In the genomic region with DNA sequence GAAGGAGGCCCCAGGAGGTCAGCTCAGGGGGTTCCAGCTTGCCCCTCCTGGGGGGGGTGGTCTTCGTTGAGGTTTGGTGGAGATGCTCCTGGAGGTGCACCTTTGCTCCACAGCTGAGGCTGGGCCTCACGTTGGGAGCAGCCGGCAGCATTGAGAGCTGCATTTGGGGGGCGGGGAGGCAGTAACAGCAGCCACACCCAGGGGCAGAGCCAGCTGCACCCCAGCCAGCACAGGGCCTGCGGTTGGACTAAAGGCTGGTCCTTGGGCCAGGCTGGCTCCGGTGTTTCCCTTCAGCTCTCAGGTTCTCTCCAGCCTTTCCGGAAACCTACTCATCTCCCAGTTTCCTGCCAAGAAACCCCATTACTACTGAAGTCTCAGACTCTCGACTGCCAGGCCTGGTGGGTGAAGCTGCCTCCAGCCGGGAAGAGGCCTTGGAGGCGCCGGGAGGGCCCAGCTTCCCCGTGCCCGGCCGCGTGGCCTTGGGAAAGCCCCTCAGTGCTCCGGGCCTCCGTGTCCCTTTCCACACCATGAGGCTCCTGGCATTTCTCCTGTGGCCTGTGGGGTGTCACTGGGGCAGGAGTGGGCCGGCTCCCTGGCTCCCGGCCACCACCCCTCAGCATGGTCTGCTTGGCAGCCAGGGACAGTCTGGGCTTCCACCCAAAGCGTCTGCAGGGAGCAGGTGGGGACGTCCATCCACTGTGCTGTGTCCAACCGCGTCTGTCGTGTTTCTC, we compare ENCODE assay signal across 10 cellular contexts. TPM values are rescaled to one million over a fixed set of nuclear protein-coding genes. Genes with fewer than 3 reads are reported as not detected.
A peak's percentile ranks its signal among the peaks of the same experiment; 100 is the strongest.
DNase-seq lines count a peak whose midpoint lies in the region; ATAC-seq, FAIRE-seq and TF ChIP-seq lines count a peak whose summit lies in the region.
"Had no signal": no experiment of that assay in that cellular context is flagged by ENCODE, and none has a peak within 500 bp of the region (broad histone marks: within the 10 kb centered on the region; RNA-seq: fewer than 3 reads in every experiment).

No MANE protein-coding gene starts in this region.

- H3K9me3 ChIP-seq in HepG2 (ENCODE audit: low read length) (no peaks in the 10 kb centered on the region), vagina (no peaks in the 10 kb centered on the region)

- no peak for TF ChIP-seq EP300 in HepG2 (IDR thresholded peaks at IDR 0.05; ENCODE audit: low read depth in 2 of 2, low read length in 2 of 2)
- TF ChIP-seq EP300 in HepG2 (CRISPR knock-in tag; IDR thresholded peaks at IDR 0.05; ENCODE audit: borderline replicate concordance), result no peak

- WGBS in HepG2 (ENCODE audit: low lambda C conversion rate), result 26% methylated on average over 15 of the region's 24 CpGs

- H3K79me2 ChIP-seq in HepG2 (ENCODE audit: insufficient read depth, low read length), result no peaks in the 10 kb centered on the region

- H3K36me3 ChIP-seq in HepG2 (replicated peaks in 1 of 2; ENCODE audit: control insufficient read depth in 1 of 2, insufficient read depth in 2 of 2, low read length in 2 of 2), result no peaks in the 10 kb centered on the region
- no peaks in the 10 kb centered on the region for H3K36me3 ChIP-seq in vagina

- H3K4me1 ChIP-seq in HepG2 (ENCODE audit: insufficient read depth, low read length) (peaks cover 79% of the 10 kb centered on the region), vagina (peaks cover 54% of the 10 kb centered on the region)

- no peaks in the 10 kb centered on the region for H4K20me1 ChIP-seq in HepG2 (ENCODE audit: insufficient read depth, low read length)

- POLR2A ChIA-PET in HepG2 (lab: Yijun Ruan, JAX), result interaction anchor here (0.6 to 1.1 kb wide), 2 partner anchors 23 to 51 kb away, joined by 3 read pairs; no protein-coding TSS in a partner anchor

- no TSS peak for BruUV-seq in HepG2 (replicated peaks; lab: Mats Ljungman, UMichigan)

- TF ChIP-seq CTCF in HepG2 (CRISPR knock-in tag; IDR thresholded peaks at IDR 0.05) (no peak), vagina (IDR thresholded peaks at IDR 0.05) (no peak)

- H3K27me3 ChIP-seq in HepG2 (ENCODE audit: control insufficient read depth in 1 of 2, insufficient read depth in 2 of 2, low read length in 2 of 2) (peaks cover 7 to 53% of the 10 kb centered on the region in 2 experiments; a peak in 4 of 5 replicates), vagina (no peaks in the 10 kb centered on the region)
- H3K27me3 ChIP-seq: dorsolateral prefrontal cortex had no signal

- peak overlapping the region in 1 of 3 experiments; percentile 9; a peak in 2 of 6 replicates for H3K4me3 ChIP-seq in HepG2 (replicated peaks in 1 of 3; ENCODE audit: insufficient read depth in 1 of 3, low read depth in 2 of 3, low read length in 3 of 3)
- no peak overlapping the region for H3K4me3 ChIP-seq in vagina
- H3K4me3 ChIP-seq: dorsolateral prefrontal cortex had no signal

- peak overlapping the region; percentile 43 for H3K4me2 ChIP-seq in HepG2 (ENCODE audit: low read depth, low read length)

- no peak overlapping the region for H2AFZ ChIP-seq in HepG2 (ENCODE audit: low read length)

- TF ChIP-seq POLR2A in HepG2 (IDR thresholded peaks at IDR 0.05; ENCODE audit: insufficient read depth in 1 of 2, low read depth in 2 of 2, low read length in 2 of 2) (no peak), vagina (IDR thresholded peaks at IDR 0.05) (no peak)

- H3K27ac ChIP-seq in HepG2 (ENCODE audit: extremely low read length, insufficient read depth, low read length) (no peak overlapping the region), vagina (peak overlapping the region; percentile 26)

- CTCF ChIA-PET in HepG2 (lab: Yijun Ruan, JAX; ENCODE audit: low intra/inter-chr PET ratio, low total read pairs), result interaction anchor here (0.6 kb wide), 1 partner anchor 50 kb away, joined by 3 read pairs; no protein-coding TSS in a partner anchor

- DNase-seq in activated CD8-positive, alpha-beta memory T cell treated with anti-CD3 and anti-CD28 coated beads, Interleukin-2, amount 50 U/mL, for 4 hours, result peak; percentile 12
- DNase-seq in activated CD8-positive, alpha-beta memory T cell treated with anti-CD3 and anti-CD28 coated beads, Interleukin-2, amount 50 U/mL, for 48 hours, result no peak
- DNase-seq in cerebellar nuclear complex (lab: John Stamatoyannopoulos, UW), result peak; percentile 44 to 83
- no peak for DNase-seq in HepG2 (ENCODE audit: low spot score)
- no peak for DNase-seq in vagina (ENCODE audit: extremely low spot score in 2 of 2)
- DNase-seq in germinal center (ENCODE audit: low spot score), result no peak
- DNase-seq in dedifferentiated amniotic fluid mesenchymal stem cell (ENCODE audit: extremely low spot score), result no peak
- no peak for DNase-seq in putamen (ENCODE audit: low spot score)
- DNase-seq: activated CD8-positive, alpha-beta memory T cell treated with anti-CD3 and anti-CD28 coated beads for 24 hours had no signal

- in situ Hi-C loops in HepG2 (cut with HindIII; ENCODE audit: extremely low pct_ligation_motif_present, low pct_unique_long_range_greater_than_20kb), result no loop called here

- intact Hi-C loops in HepG2 (cut with micrococcal nuclease; ENCODE audit: unreplicated experiment) (no loop called here), vagina (cut with DNase I) (no loop called here)

- peak; percentile 15 for ATAC-seq in HepG2

- FAIRE-seq in HepG2 (lab: Jason Lieb, UNC), result no peak

- no peak overlapping the region for H3K9ac ChIP-seq in HepG2 (ENCODE audit: insufficient read depth, low read depth, low read length)

- TF ChIP-seq RAD21 in HepG2 (CRISPR knock-in tag; IDR thresholded peaks at IDR 0.05), result no peak

TF ChIP-seq in HepG2, 621 proteins besides CTCF, POLR2A, EP300 and RAD21 (continues in another document):
- TF ChIP-seq ARHGAP35 (CRISPR knock-in tag; IDR thresholded peaks at IDR 0.05; ENCODE audit: borderline replicate concordance), result no peak
- TF ChIP-seq PAWR (CRISPR knock-in tag; IDR thresholded peaks at IDR 0.05; ENCODE audit: borderline replicate concordance), result no peak
- TF ChIP-seq RFXANK (CRISPR knock-in tag; IDR thresholded peaks at IDR 0.05), result no peak
- TF ChIP-seq ISL2 (CRISPR knock-in tag; IDR thresholded peaks at IDR 0.05), result no peak

RNA-seq across cellular contexts. Expression of gene BAIAP2, which starts 14.0 kb away (rescaled TPM):
- total RNA-seq in HepG2 (2016; rRNA removed; fragmentation: Illumina TruSeq; extraction: Trizol) (16.3 and 22.5 TPM in 2 replicates), vagina (113 TPM)
- total RNA-seq in HepG2 (2016; cell fraction: cytosol; rRNA removed; fragmentation: Illumina TruSeq; extraction: Trizol; ENCODE audit: low read depth), result 8.5 and 9.9 TPM in 2 replicates
- 15.1 and 19.9 TPM in 2 replicates for total RNA-seq in HepG2 (2016; cell fraction: insoluble cytoplasmic fraction; rRNA removed; fragmentation: Illumina TruSeq; extraction: Trizol)
- 11.6 and 11.8 TPM in 2 replicates for total RNA-seq in HepG2 (2016; cell fraction: membrane; rRNA removed; fragmentation: Illumina TruSeq; extraction: Trizol)
- 15.9 and 21.1 TPM in 2 replicates for total RNA-seq in HepG2 (2016; cell fraction: nucleus; rRNA removed; fragmentation: Illumina TruSeq; extraction: Trizol)
- polyA plus RNA-seq in HepG2 (2011; rRNA removed), result 24.0 and 29.8 TPM in 2 replicates
- polyA plus RNA-seq in HepG2 (2011; cell fraction: cytosol; rRNA removed), result 14.8 and 22.5 TPM in 2 replicates
- polyA plus RNA-seq in HepG2 (2011; cell fraction: nucleus; rRNA removed), result 101 and 122 TPM in 2 replicates
- polyA plus RNA-seq in HepG2 (2012), result 34.4 and 34.9 TPM in 2 replicates
- polyA plus RNA-seq in HepG2 (2016; cell fraction: cytosol; fragmentation: Illumina TruSeq; extraction: Trizol; ENCODE audit: low read depth), result 3.9 and 4.4 TPM in 2 replicates
- polyA plus RNA-seq in HepG2 (2016; cell fraction: insoluble cytoplasmic fraction; fragmentation: Illumina TruSeq; extraction: Trizol; ENCODE audit: low read depth), result 14.7 and 22.4 TPM in 2 replicates
- polyA plus RNA-seq in HepG2 (2016; cell fraction: membrane; fragmentation: Illumina TruSeq; extraction: Trizol; ENCODE audit: low read depth), result 6.8 and 8.2 TPM in 2 replicates
- polyA plus RNA-seq in HepG2 (2016; cell fraction: nucleus; fragmentation: Illumina TruSeq; extraction: Trizol; ENCODE audit: insufficient read depth, low read depth), result 38.9 and 40.0 TPM in 2 replicates
- polyA minus RNA-seq in HepG2 (2011; rRNA and poly(A)+ RNA removed; ENCODE audit: low replicate concordance), result 6.9 and 34.6 TPM in 2 replicates
- polyA minus RNA-seq in HepG2 (2011; cell fraction: cytosol; rRNA and poly(A)+ RNA removed), result 19.5 and 20.5 TPM in 2 replicates
- polyA minus RNA-seq in HepG2 (2011; cell fraction: nucleus; rRNA and poly(A)+ RNA removed), result 51.2 and 56.7 TPM in 2 replicates

RNA-seq across cellular contexts. Expression of gene CHMP6, which starts 29.3 kb away (rescaled TPM):
- 24.2 and 24.6 TPM in 2 replicates for total RNA-seq in HepG2 (2016; rRNA removed; fragmentation: Illumina TruSeq; extraction: Trizol)
- 5.9 and 6.6 TPM in 2 replicates for total RNA-seq in HepG2 (2016; cell fraction: cytosol; rRNA removed; fragmentation: Illumina TruSeq; extraction: Trizol; ENCODE audit: low read depth)
- 24.5 and 25.5 TPM in 2 replicates for total RNA-seq in HepG2 (2016; cell fraction: insoluble cytoplasmic fraction; rRNA removed; fragmentation: Illumina TruSeq; extraction: Trizol)
- total RNA-seq in HepG2 (2016; cell fraction: membrane; rRNA removed; fragmentation: Illumina TruSeq; extraction: Trizol), result 14.7 and 15.5 TPM in 2 replicates
- 12.8 and 13.9 TPM in 2 replicates for total RNA-seq in HepG2 (2016; cell fraction: nucleus; rRNA removed; fragmentation: Illumina TruSeq; extraction: Trizol)
- polyA plus RNA-seq in HepG2 (2011; rRNA removed), result 11.1 and 17.7 TPM in 2 replicates
- polyA plus RNA-seq in HepG2 (2011; cell fraction: cytosol; rRNA removed), result 14.2 and 21.6 TPM in 2 replicates
- 31.7 and 32.3 TPM in 2 replicates for polyA plus RNA-seq in HepG2 (2011; cell fraction: nucleus; rRNA removed)
- polyA plus RNA-seq in HepG2 (2012), result 10.1 and 14.6 TPM in 2 replicates
- 8.4 and 9.7 TPM in 2 replicates for polyA plus RNA-seq in HepG2 (2016; cell fraction: cytosol; fragmentation: Illumina TruSeq; extraction: Trizol; ENCODE audit: low read depth)
- 42.4 and 45.1 TPM in 2 replicates for polyA plus RNA-seq in HepG2 (2016; cell fraction: insoluble cytoplasmic fraction; fragmentation: Illumina TruSeq; extraction: Trizol; ENCODE audit: low read depth)
- 14.8 and 17.6 TPM in 2 replicates for polyA plus RNA-seq in HepG2 (2016; cell fraction: membrane; fragmentation: Illumina TruSeq; extraction: Trizol; ENCODE audit: low read depth)
- 34.7 and 37.8 TPM in 2 replicates for polyA plus RNA-seq in HepG2 (2016; cell fraction: nucleus; fragmentation: Illumina TruSeq; extraction: Trizol; ENCODE audit: insufficient read depth, low read depth)
- polyA minus RNA-seq in HepG2 (2011; rRNA and poly(A)+ RNA removed; ENCODE audit: low replicate concordance), result 6.7 and 18.8 TPM in 2 replicates
- 8.2 and 11.1 TPM in 2 replicates for polyA minus RNA-seq in HepG2 (2011; cell fraction: cytosol; rRNA and poly(A)+ RNA removed)
- polyA minus RNA-seq in HepG2 (2011; cell fraction: nucleus; rRNA and poly(A)+ RNA removed), result 20.0 and 22.4 TPM in 2 replicates
- 31.7 TPM for total RNA-seq in vagina

Comparison
In these comparisons a context has a peak if more than half of its experiments do, and no peak if none do; other contexts are left out.
1. DNase-seq: peak in activated CD8-positive, alpha-beta memory T cell treated with anti-CD3 and anti-CD28 coated beads, Interleukin-2, amount 50 U/mL, for 4 hours (single experiment) and cerebellar nuclear complex (2 of 2); none in activated CD8-positive, alpha-beta memory T cell treated with anti-CD3 and anti-CD28 coated beads, Interleukin-2, amount 50 U/mL, for 48 hours (single experiment), HepG2 (single experiment), vagina (0 of 2), germinal center (single experiment), dedifferentiated amniotic fluid mesenchymal stem cell (single experiment) and putamen (single experiment).